15 cellular contexts compared by ENCODE assay signal in the genomic region with DNA sequence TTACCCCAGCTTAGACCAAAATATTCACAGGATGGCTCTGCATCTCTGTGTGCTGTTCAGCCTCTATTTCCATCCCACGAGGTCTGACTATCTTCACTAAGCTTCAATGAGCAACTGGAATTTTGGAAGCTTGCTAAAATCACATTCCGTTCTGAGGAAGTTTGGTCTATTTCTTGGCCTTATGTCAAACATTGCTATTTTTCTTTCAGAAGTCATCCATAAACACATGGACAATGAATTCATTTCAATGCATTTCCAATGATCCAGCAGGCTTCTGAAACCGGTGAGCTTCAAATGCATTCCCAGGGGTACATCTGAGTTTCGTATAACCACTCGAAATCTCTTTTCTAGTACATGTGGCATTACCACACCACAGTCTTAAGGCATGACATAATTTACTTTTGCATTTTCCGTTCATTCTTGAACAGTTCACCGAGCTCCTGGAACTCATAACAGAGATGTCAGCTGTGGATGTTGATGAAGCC.
DNase-seq lines count a peak whose midpoint lies in the region; TF ChIP-seq lines count a peak whose summit lies in the region.
"Had no signal": no experiment of that assay in that cellular context is flagged by ENCODE, and none has a peak within 500 bp of the region (broad histone marks: within the 10 kb centered on the region; RNA-seq: fewer than 3 reads in every experiment).

No MANE protein-coding gene starts in this region.

- H3K36me3 ChIP-seq in esophagus squamous epithelium (no peaks in the 10 kb centered on the region), suprapubic skin (no peaks in the 10 kb centered on the region), adrenal gland (replicated peaks in 1 of 2) (no peaks in the 10 kb centered on the region)
- H3K36me3 ChIP-seq: BLaER1 treated with 17β-estradiol and CSF1 and Interleukin-3, amounts not matched to agents 10 nM and 100 nM had no signal

- H3K4me3 ChIP-seq in esophagus squamous epithelium (no peak overlapping the region), suprapubic skin (no peak overlapping the region), adrenal gland (no peak overlapping the region)
- H3K4me3 ChIP-seq: BLaER1 treated with 17β-estradiol and CSF1 and Interleukin-3, amounts not matched to agents 10 nM and 100 nM had no signal

- TF ChIP-seq POLR2A in esophagus squamous epithelium (IDR thresholded peaks at IDR 0.05) (peak in 1 of 4 donors; percentile 6), suprapubic skin (IDR thresholded peaks at IDR 0.05) (no peak), adrenal gland (IDR thresholded peaks at IDR 0.05) (no peak)

- intact Hi-C loops in esophagus squamous epithelium (cut with DNase I) (no loop called here), adrenal gland (cut with DNase I) (no loop called here)

- TF ChIP-seq EP300 in suprapubic skin (IDR thresholded peaks at IDR 0.05) = no peak

- TF ChIP-seq CTCF in esophagus squamous epithelium (IDR thresholded peaks at IDR 0.05) = no peak
- no peak for TF ChIP-seq CTCF in suprapubic skin (IDR thresholded peaks at IDR 0.05)
- no peak for TF ChIP-seq CTCF in adrenal gland (IDR thresholded peaks at IDR 0.05)

- H3K27me3 ChIP-seq in esophagus squamous epithelium (no peaks in the 10 kb centered on the region), suprapubic skin (no peaks in the 10 kb centered on the region), adrenal gland (no peaks in the 10 kb centered on the region)
- H3K27me3 ChIP-seq: BLaER1 treated with 17β-estradiol and CSF1 and Interleukin-3, amounts not matched to agents 10 nM and 100 nM had no signal

- H3K27ac ChIP-seq in esophagus squamous epithelium = peak overlapping the region in 3 of 4 donors; percentile 59 to 87 (median 84)
- H3K27ac ChIP-seq in suprapubic skin = peak overlapping the region; percentile 69
- peak overlapping the region in 1 of 5 donors; percentile 51 for H3K27ac ChIP-seq in adrenal gland
- H3K27ac ChIP-seq: BLaER1 treated with 17β-estradiol and CSF1 and Interleukin-3, amounts not matched to agents 10 nM and 100 nM had no signal

- H3K4me1 ChIP-seq in esophagus squamous epithelium (peaks cover 28 to 73% (median 38%) of the 10 kb centered on the region in 3 donors), suprapubic skin (peaks cover 61% of the 10 kb centered on the region), adrenal gland (replicated peaks in 1 of 2) (peaks cover 0 to 6% of the 10 kb centered on the region in 2 donors)
- H3K4me1 ChIP-seq: BLaER1 treated with 17β-estradiol and CSF1 and Interleukin-3, amounts not matched to agents 10 nM and 100 nM had no signal

- DNase-seq in HS-5 (ENCODE audit: low read depth) (peak; percentile 56), esophagus squamous epithelium (lab: John Stamatoyannopoulos, UW) (no peak), left kidney (ENCODE audit: low read depth, low spot score) (peak; percentile 29), suprapubic skin (ENCODE audit: low spot score in 2 of 2) (no peak), adrenal gland (no peak), anterior cingulate cortex (lab: John Stamatoyannopoulos, UW) (no peak), occipital lobe (lab: John Stamatoyannopoulos, UW) (no peak), globus pallidus (ENCODE audit: low spot score) (no peak)
- DNase-seq: activated CD8-positive, alpha-beta memory T cell treated with anti-CD3 and anti-CD28 coated beads, Interleukin-2, amount 10 ng/mL, durations not matched to agents 7 days and 5 days; activated naive CD4-positive, alpha-beta T cell treated with Interleukin-2 at 50 U/mL for 16 hours; DMS79; NCI-H1092; NCI-H345; SK-N-SH had no signal

- WGBS in esophagus squamous epithelium, 2 donors = 44 to 52% methylated on average over 7 of the region's 7 CpGs
- 37% methylated on average over 7 of the region's 7 CpGs for WGBS in suprapubic skin
- 54 to 69% (median 60%) methylated on average over 7 of the region's 7 CpGs for WGBS in adrenal gland, 4 donors

- H3K9me3 ChIP-seq in esophagus squamous epithelium (no peaks in the 10 kb centered on the region), suprapubic skin (no peaks in the 10 kb centered on the region), adrenal gland (replicated peaks in 1 of 3) (no peaks in the 10 kb centered on the region)
- H3K9me3 ChIP-seq: BLaER1 treated with 17β-estradiol and CSF1 and Interleukin-3, amounts not matched to agents 10 nM and 100 nM; SK-N-SH had no signal

Comparison
In these comparisons a context has a peak if more than half of its experiments do, and no peak if none do; other contexts are left out.
1. DNase-seq: peak in HS-5 (single experiment) and left kidney (single experiment); none in esophagus squamous epithelium (single experiment), suprapubic skin (0 of 2), adrenal gland (0 of 7), anterior cingulate cortex (0 of 58), occipital lobe (single experiment) and globus pallidus (single experiment).